8 cellular contexts compared by ENCODE assay signal in genomic region chrX:12946838-12947544, GRCh38. TPM values are rescaled to one million over a fixed set of nuclear protein-coding genes. Genes with fewer than 3 reads are reported as not detected.
DNase-seq lines count a peak whose midpoint lies in the region; ATAC-seq and TF ChIP-seq lines count a peak whose summit lies in the region.

No MANE protein-coding gene starts in this region.

- H3K9me3 ChIP-seq in T-helper 17 cell (ENCODE audit: control insufficient read depth, low read length, poor library complexity, severe bottlenecking) = no peaks in the 10 kb centered on the region

- H3K4me3 ChIP-seq in AG10803 (ENCODE audit: low read length) (no peak overlapping the region), skeletal muscle cell (ENCODE audit: low read depth, low read length) (no peak overlapping the region)

- H3K36me3 Mint-ChIP-seq in T-helper 17 cell (ENCODE audit: low read depth) = no peaks in the 10 kb centered on the region

- DNase-seq in AG10803 (ENCODE audit: low read depth) = peak; percentile 78
- peak; percentile 34 for DNase-seq in NCI-H1694 treated with DMSO at 0.1 percent for 48 hours (lab: John Stamatoyannopoulos, UW)
- peak; percentile 41 to 64 (median 54) for DNase-seq in T-helper 17 cell
- peak; percentile 91 for DNase-seq in astrocyte of the hippocampus (ENCODE audit: low read depth, low spot score)
- peak in 30 of 51 donors; percentile 0 to 41 (median 6) for DNase-seq in hypothalamus (lab: John Stamatoyannopoulos, UW)
- DNase-seq in skeletal muscle cell (ENCODE audit: low read depth) = peak; percentile 48

- peak; percentile 28 for ATAC-seq in GM19463 (IDR thresholded peaks at IDR 0.05; ENCODE audit: unreplicated experiment)
- peak; percentile 29 for ATAC-seq in T-helper 17 cell
- ATAC-seq in HG02642 (IDR thresholded peaks at IDR 0.05; ENCODE audit: poor library complexity, unreplicated experiment) = no peak

- TF ChIP-seq CTCF in AG10803 (conservative IDR thresholded peaks at IDR 0.05; ENCODE audit: low read length) = peak; percentile 98

- peak overlapping the region; percentile 97 for H3K27ac Mint-ChIP-seq in T-helper 17 cell

- peaks cover 32% of the 10 kb centered on the region for H3K4me1 Mint-ChIP-seq in T-helper 17 cell

- H3K27me3 Mint-ChIP-seq in T-helper 17 cell = no peaks in the 10 kb centered on the region

- H3K4me3 Mint-ChIP-seq in T-helper 17 cell = peak overlapping the region; percentile 69

RNA-seq across cellular contexts. Expression of gene TMSB4X, which starts 27.9 kb away (rescaled TPM):
- 1,000 to 10,000 TPM; 5,781 to 7,183 TPM for total RNA-seq in T-helper 17 cell

RNA-seq across cellular contexts. Expression of gene TLR8, which starts 40.6 kb away (rescaled TPM):
- total RNA-seq in T-helper 17 cell = under 1 TPM in 1 of 2 donors, not detected in 1; 0.85 TPM

Comparison
In these comparisons a context has a peak if more than half of its experiments do, and no peak if none do; other contexts are left out.
1. DNase-seq: peak in every context shown above with its lines; median percentile 91 in astrocyte of the hippocampus; 78 in AG10803; 54 in T-helper 17 cell; 48 in skeletal muscle cell; 34 in NCI-H1694 treated with DMSO at 0.1 percent for 48 hours; 6 in hypothalamus.